Comparison of ENCODE assay signal across 8 cellular contexts in genomic region chr14:23006544-23007419, GRCh38. TPM values are rescaled to one million over a fixed set of nuclear protein-coding genes. Genes with fewer than 3 reads are reported as not detected.
DNase-seq lines count a peak whose midpoint lies in the region; ATAC-seq, FAIRE-seq and TF ChIP-seq lines count a peak whose summit lies in the region.

No MANE protein-coding gene starts in this region.

- ATAC-seq in GM19023 (IDR thresholded peaks at IDR 0.05; ENCODE audit: unreplicated experiment) (peak; percentile 97), HG03280 (IDR thresholded peaks at IDR 0.05; ENCODE audit: unreplicated experiment) (peak; percentile 94)
- ATAC-seq in activated CD4-positive, CD25-positive, alpha-beta regulatory T cell treated with anti-CD3 and anti-CD28 coated beads, Interleukin-2, amount 50 U/mL, for 24 hours, result peak; percentile 97 to 98

- peak overlapping the region; percentile 88 for H3K4me3 ChIP-seq in AG10803 (ENCODE audit: low read length)
- H3K4me3 ChIP-seq in kidney (ENCODE audit: low read length in 2 of 2), result peak overlapping the region; percentile 93 to 95

- intact Hi-C loops in kidney (cut with DNase I), result no loop called here

- peak overlapping the region; percentile 95 to 99 for H3K27ac ChIP-seq in kidney (ENCODE audit: low read depth in 2 of 2, low read length in 2 of 2)

- no peaks in the 10 kb centered on the region for H3K9me3 ChIP-seq in kidney (ENCODE audit: control insufficient read depth in 1 of 2, low read length in 2 of 2)

- no peaks in the 10 kb centered on the region for H3K36me3 ChIP-seq in kidney (ENCODE audit: control insufficient read depth in 1 of 2, insufficient read depth in 2 of 2, low read length in 2 of 2)

- peak; percentile 45 for TF ChIP-seq CTCF in AG10803 (conservative IDR thresholded peaks at IDR 0.05; ENCODE audit: low read length)
- no peak for TF ChIP-seq CTCF in kidney (IDR thresholded peaks at IDR 0.05; ENCODE audit: borderline replicate concordance, extremely low read depth, insufficient read depth)

- peak; percentile 71 for FAIRE-seq in kidney (lab: Jason Lieb, UNC)

- peaks cover 3 to 11% of the 10 kb centered on the region in 2 donors for H3K4me1 ChIP-seq in kidney (ENCODE audit: control insufficient read depth in 1 of 2, insufficient read depth in 1 of 2, low read depth in 1 of 2, low read length in 2 of 2)

- peak overlapping the region; percentile 93 for H3K9ac ChIP-seq in kidney (ENCODE audit: low read length in 2 of 2)

- DNase-seq in AG10803 (ENCODE audit: low read depth) (peak; percentile 97), NCI-H345 treated with DMSO at 0.1 percent for 48 hours (lab: John Stamatoyannopoulos, UW; ENCODE audit: unreplicated experiment) (peak; percentile 97), cerebellar nuclear complex (lab: John Stamatoyannopoulos, UW) (peak; percentile 94 to 99), kidney (peak; percentile 98)
- DNase-seq in stimulated activated CD4-positive, alpha-beta T cell treated with anti-CD3 and anti-CD28 coated beads, Interleukin-15, amount 100 ng/mL, for 24 hours, result peak; percentile 98

RNA-seq across cellular contexts. Expression of gene C14orf93, which starts 3.2 kb away (rescaled TPM):
- 9.5 TPM for total RNA-seq in kidney
- polyA plus RNA-seq in kidney (ENCODE audit: insufficient read depth, low read depth, low replicate concordance), result 9.6 TPM

RNA-seq across cellular contexts. Expression of gene AJUBA, which starts 24.4 kb away (rescaled TPM):
- total RNA-seq in kidney, result 28.5 TPM
- 14.6 TPM for polyA plus RNA-seq in kidney (ENCODE audit: insufficient read depth, low read depth, low replicate concordance)

RNA-seq across cellular contexts. Expression of gene PSMB5, which starts 27.9 kb away (rescaled TPM):
- 87.1 TPM for total RNA-seq in kidney
- polyA plus RNA-seq in kidney (ENCODE audit: insufficient read depth, low read depth, low replicate concordance), result 190 TPM

RNA-seq across cellular contexts. Expression of gene PSMB11, which starts 35.2 kb away (rescaled TPM):
- total RNA-seq in kidney, result not detected
- not detected for polyA plus RNA-seq in kidney (ENCODE audit: insufficient read depth, low read depth, low replicate concordance)

RNA-seq across cellular contexts. Expression of gene HAUS4, which starts 49.9 kb away (rescaled TPM):
- total RNA-seq in kidney, result 38.1 TPM
- polyA plus RNA-seq in kidney (ENCODE audit: insufficient read depth, low read depth, low replicate concordance), result 35.8 TPM

Comparison
In these comparisons a context has a peak if more than half of its experiments do, and no peak if none do; other contexts are left out.
1. Peak in every context shown above with its lines: DNase-seq, ATAC-seq, H3K4me3 ChIP-seq and H3K27ac ChIP-seq.